23 cellular contexts compared by ENCODE assay signal in genomic region chr7:151721694-151722093, GRCh38.
A peak's percentile ranks its signal among the peaks of the same experiment; 100 is the strongest.
DNase-seq lines count a peak whose midpoint lies in the region; FAIRE-seq and TF ChIP-seq lines count a peak whose summit lies in the region.
"Had no signal": no experiment of that assay in that cellular context is flagged by ENCODE, and none has a peak within 500 bp of the region (broad histone marks: within the 10 kb centered on the region; RNA-seq: fewer than 3 reads in every experiment).

No MANE protein-coding gene starts in this region.

- H3K27me3 Mint-ChIP-seq in brain, result no peaks in the 10 kb centered on the region
- H3K27me3 Mint-ChIP-seq: CD4-positive, alpha-beta memory T cell; naive thymus-derived CD8-positive, alpha-beta T cell; T-cell had no signal

- H3K9me3 ChIP-seq in small intestine (ENCODE audit: control insufficient read depth, low read depth), result no peaks in the 10 kb centered on the region
- H3K9me3 ChIP-seq in breast epithelium, result no peaks in the 10 kb centered on the region
- H3K9me3 ChIP-seq: stomach, tibial artery had no signal

- H3K4me3 Mint-ChIP-seq in brain, result no peak overlapping the region
- H3K4me3 Mint-ChIP-seq: activated naive CD4-positive, alpha-beta T cell treated with anti-CD3 and anti-CD28 coated beads for 36 hours; activated T-cell treated with anti-CD3 and anti-CD28 coated beads, Interleukin-2, amount 50 U/mL, for 72 hours; CD4-positive, alpha-beta memory T cell; HFFc6; naive thymus-derived CD8-positive, alpha-beta T cell; T-cell had no signal

- no peaks in the 10 kb centered on the region for H3K36me3 ChIP-seq in small intestine (ENCODE audit: control insufficient read depth in 2 of 2, insufficient read depth in 2 of 2, low read length in 2 of 2)
- H3K36me3 ChIP-seq in breast epithelium, result no peaks in the 10 kb centered on the region
- H3K36me3 ChIP-seq: stomach, tibial artery had no signal

- H3K27ac ChIP-seq in small intestine (ENCODE audit: low read depth in 1 of 2, low read length in 1 of 2) (no peak overlapping the region), breast epithelium (no peak overlapping the region)
- H3K27ac ChIP-seq: tibial artery had no signal

- DNase-seq in RCC 7860 (ENCODE audit: low spot score) (peak; percentile 28), kidney tubule cell (ENCODE audit: low spot score) (peak; percentile 42), small intestine (peak; percentile 68), breast epithelium (ENCODE audit: low spot score in 2 of 2) (no peak), AG20443 (ENCODE audit: low spot score) (no peak), H54 (ENCODE audit: insufficient read length, low spot score) (no peak)
- DNase-seq: activated naive CD4-positive, alpha-beta T cell treated with anti-CD3 and anti-CD28 coated beads for 36 hours; activated T-cell treated with anti-CD3 and anti-CD28 coated beads, Interleukin-2, amount 50 U/mL, for 72 hours; amniotic stem cell; CD4-positive, alpha-beta memory T cell; dermis blood vessel endothelial cell; HFFc6; KG1; kidney glomerular epithelial cell; naive thymus-derived CD8-positive, alpha-beta T cell; NCI-H1436 treated with DMSO at 0.1 percent for 48 hours; NCI-H446 treated with DMSO at 0.1 percent for 48 hours; SHP77 treated with DMSO at 0.1 percent for 48 hours; stomach; T-cell; tibial artery had no signal

- TF ChIP-seq POLR2A in breast epithelium (IDR thresholded peaks at IDR 0.05) (no peak), H54 (IDR thresholded peaks at IDR 0.05; ENCODE audit: low read depth, low read length) (no peak)

- no peak for TF ChIP-seq CTCF in brain (conservative IDR thresholded peaks at IDR 0.05)
- TF ChIP-seq CTCF in breast epithelium (IDR thresholded peaks at IDR 0.05), result no peak

- peaks cover 60% of the 10 kb centered on the region for H3K4me1 Mint-ChIP-seq in brain

- no peak for FAIRE-seq in RCC 7860 (lab: Jason Lieb, UNC)
- FAIRE-seq in small intestine (lab: Jason Lieb, UNC), result no peak
- no peak for FAIRE-seq in H54 (lab: Jason Lieb, UNC)
- FAIRE-seq: TTC549 had no signal

- intact Hi-C loops in breast epithelium (cut with DNase I; ENCODE audit: low total_unique reads), result loop anchor here (10.0 kb wide), 1 partner anchor 147 kb away; no protein-coding TSS in a partner anchor

- H3K4me1 ChIP-seq in small intestine (ENCODE audit: control insufficient read depth in 2 of 2, insufficient read depth in 1 of 2, low read depth in 1 of 2, low read length in 1 of 2) (peaks cover 0 to 2% of the 10 kb centered on the region in 2 donors), breast epithelium (no peaks in the 10 kb centered on the region)

- no peaks in the 10 kb centered on the region for H3K9me3 Mint-ChIP-seq in brain
- H3K9me3 Mint-ChIP-seq: activated naive CD4-positive, alpha-beta T cell treated with anti-CD3 and anti-CD28 coated beads for 36 hours; activated T-cell treated with anti-CD3 and anti-CD28 coated beads, Interleukin-2, amount 50 U/mL, for 72 hours; HFFc6; naive thymus-derived CD8-positive, alpha-beta T cell; T-cell had no signal

- peak overlapping the region in 3 of 5 experiments; percentile 14 to 76 (median 42) for H3K27ac Mint-ChIP-seq in brain
- H3K27ac Mint-ChIP-seq: activated naive CD4-positive, alpha-beta T cell treated with anti-CD3 and anti-CD28 coated beads for 36 hours; activated T-cell treated with anti-CD3 and anti-CD28 coated beads, Interleukin-2, amount 50 U/mL, for 72 hours; HFFc6; T-cell had no signal

- H3K36me3 Mint-ChIP-seq in brain, result no peaks in the 10 kb centered on the region

- 26 to 57% (median 32%) methylated on average over 5 of the region's 5 CpGs for WGBS in small intestine, 3 donors

- no peaks in the 10 kb centered on the region for H3K27me3 ChIP-seq in small intestine (ENCODE audit: control insufficient read depth in 2 of 2, insufficient read depth in 2 of 2, low read length in 2 of 2)
- H3K27me3 ChIP-seq in breast epithelium, result no peaks in the 10 kb centered on the region
- H3K27me3 ChIP-seq: stomach, tibial artery had no signal

- H3K4me3 ChIP-seq in small intestine (ENCODE audit: low read depth in 1 of 2, low read length in 2 of 2), result no peak overlapping the region
- H3K4me3 ChIP-seq in breast epithelium, result no peak overlapping the region
- H3K4me3 ChIP-seq: stomach, tibial artery had no signal

Comparison
In these comparisons a context has a peak if more than half of its experiments do, and no peak if none do; other contexts are left out.
1. DNase-seq: peak in RCC 7860 (single experiment), kidney tubule cell (single experiment) and small intestine (single experiment); none in breast epithelium (0 of 2), AG20443 (single experiment) and H54 (single experiment).